Comparison of ENCODE assay signal across 26 cellular contexts in genomic region chr7:42125321-42125720, GRCh38.
DNase-seq lines count a peak whose midpoint lies in the region; ATAC-seq and TF ChIP-seq lines count a peak whose summit lies in the region.
"Had no signal": no experiment of that assay in that cellular context is flagged by ENCODE, and none has a peak within 500 bp of the region (broad histone marks: within the 10 kb centered on the region; RNA-seq: fewer than 3 reads in every experiment).

No MANE protein-coding gene starts in this region.

- no peak overlapping the region for H3K4me3 ChIP-seq in cardiac muscle cell
- H3K4me3 ChIP-seq in neuronal stem cell (ENCODE audit: low read length in 2 of 2) = no peak overlapping the region
- H3K4me3 ChIP-seq: GM23248 had no signal

- no peak overlapping the region for H4K8ac ChIP-seq in neuronal stem cell (ENCODE audit: low read depth, low read length)

- H3K23ac ChIP-seq in neuronal stem cell (ENCODE audit: low read depth, low read length, poor library complexity) = no peak overlapping the region

- H3K27ac Mint-ChIP-seq in chondrocyte (ENCODE audit: unreplicated experiment) = no peak overlapping the region
- H3K27ac Mint-ChIP-seq: CD14-positive monocyte; CD8-positive, alpha-beta memory T cell; IgD-negative memory B cell had no signal

- H3K36me3 ChIP-seq in cardiac muscle cell (no peaks in the 10 kb centered on the region), neuronal stem cell (replicated peaks in 1 of 2; ENCODE audit: control insufficient read depth in 2 of 2, insufficient read depth in 2 of 2, low read length in 2 of 2) (peaks cover 0 to 52% of the 10 kb centered on the region in 2 donors)
- H3K36me3 ChIP-seq: BE2C had no signal

- peak overlapping the region; percentile 21 for H3K4me2 ChIP-seq in neuronal stem cell (ENCODE audit: insufficient read depth, low read length, poor library complexity, severe bottlenecking)
- H3K4me2 ChIP-seq: KMS-11 had no signal

- no peak overlapping the region for H2AFZ ChIP-seq in neuronal stem cell (ENCODE audit: low read length)
- H2AFZ ChIP-seq: GM23248 had no signal

- H3K4ac ChIP-seq in neuronal stem cell (ENCODE audit: low read length) = no peak overlapping the region

- no peak overlapping the region for H3K14ac ChIP-seq in neuronal stem cell (ENCODE audit: low read length)

- intact Hi-C loops in cardiac septum (cut with DNase I) = no loop called here

- H4K91ac ChIP-seq in neuronal stem cell (ENCODE audit: low read depth, low read length, poor library complexity) = no peak overlapping the region

- H3K27me3 Mint-ChIP-seq in chondrocyte (ENCODE audit: low read depth) = no peaks in the 10 kb centered on the region
- H3K27me3 Mint-ChIP-seq: IgD-negative memory B cell had no signal

- no peak for ATAC-seq in GM21515 (IDR thresholded peaks at IDR 0.05; ENCODE audit: unreplicated experiment)

- H3K79me1 ChIP-seq in neuronal stem cell (ENCODE audit: low read depth, low read length) = peaks cover 6% of the 10 kb centered on the region

- H3K9me3 Mint-ChIP-seq in chondrocyte (ENCODE audit: low read depth) = peaks cover 3% of the 10 kb centered on the region

- no peak overlapping the region for H2AK5ac ChIP-seq in neuronal stem cell (ENCODE audit: low read depth, low read length)

- H3K9ac ChIP-seq in neuronal stem cell (ENCODE audit: low read depth, low read length, poor library complexity) = no peak overlapping the region
- H3K9ac ChIP-seq: GM23248, KMS-11 had no signal

- peak overlapping the region; percentile 84 for H3K27ac ChIP-seq in cardiac muscle cell
- H3K27ac ChIP-seq in neuronal stem cell (replicated peaks; ENCODE audit: low read length) = peak overlapping the region; percentile 32
- H3K27ac ChIP-seq: GM23248, HL-60, KMS-11 had no signal

- H3K4me1 ChIP-seq in cardiac muscle cell (ENCODE audit: low read depth) (peaks cover 53% of the 10 kb centered on the region), neuronal stem cell (ENCODE audit: control insufficient read depth in 2 of 2, insufficient read depth in 1 of 2, low read depth in 1 of 2, low read length in 2 of 2) (peaks cover 9 to 29% of the 10 kb centered on the region in 2 donors)
- H3K4me1 ChIP-seq: BE2C had no signal

- H2BK120ac ChIP-seq in neuronal stem cell (ENCODE audit: low read depth, low read length) = no peak overlapping the region

- peaks cover 7% of the 10 kb centered on the region for H3K4me1 Mint-ChIP-seq in chondrocyte (ENCODE audit: low read depth)
- H3K4me1 Mint-ChIP-seq: CD14-positive monocyte; CD8-positive, alpha-beta memory T cell; IgD-negative memory B cell had no signal

- H3K9me3 ChIP-seq in cardiac muscle cell (ENCODE audit: low read depth) (no peaks in the 10 kb centered on the region), neuronal stem cell (replicated peaks in 1 of 2; ENCODE audit: control insufficient read depth in 2 of 2, insufficient read depth in 1 of 2, low read depth in 1 of 2, low read length in 2 of 2) (peaks cover 0 to 9% of the 10 kb centered on the region in 2 donors)
- H3K9me3 ChIP-seq: BE2C had no signal

- no peak overlapping the region for H2BK5ac ChIP-seq in neuronal stem cell (ENCODE audit: low read length)

- H3K27me3 ChIP-seq in cardiac muscle cell (no peaks in the 10 kb centered on the region), neuronal stem cell (ENCODE audit: control insufficient read depth in 3 of 3, insufficient read depth in 3 of 3, low read depth in 1 of 3, low read length in 3 of 3) (no peaks in the 10 kb centered on the region)
- H3K27me3 ChIP-seq: BE2C had no signal

- TF ChIP-seq CTCF in cardiac muscle cell (IDR thresholded peaks at IDR 0.05; ENCODE audit: low read depth, low read length) (no peak), chondrocyte (IDR thresholded peaks at IDR 0.05) (no peak)

- H2BK12ac ChIP-seq in neuronal stem cell (ENCODE audit: low read length) = no peak overlapping the region

- H3K4me3 Mint-ChIP-seq in chondrocyte (ENCODE audit: unreplicated experiment) = no peak overlapping the region
- H3K4me3 Mint-ChIP-seq: CD14-positive monocyte; CD8-positive, alpha-beta memory T cell; IgD-negative memory B cell had no signal

- H2BK15ac ChIP-seq in neuronal stem cell (ENCODE audit: low read length) = no peak overlapping the region

- peaks cover 3% of the 10 kb centered on the region for H3K36me3 Mint-ChIP-seq in chondrocyte (ENCODE audit: low read depth)
- H3K36me3 Mint-ChIP-seq: CD14-positive monocyte; CD8-positive, alpha-beta memory T cell; IgD-negative memory B cell had no signal

- no CpG with 5 or more reads among the region's 8 CpGs for WGBS in neuronal stem cell (ENCODE audit: extremely low coverage in 2 of 2, insufficient read length in 2 of 2, insufficient replicate concordance in 1 of 2), 2 donors

- no peak overlapping the region for H3K18ac ChIP-seq in neuronal stem cell (ENCODE audit: low read length)

- DNase-seq in cardiac muscle cell (ENCODE audit: low read depth in 1 of 2, low spot score in 1 of 2) (no peak), cardiac septum (ENCODE audit: low spot score) (no peak), islet precursor cell (peak; percentile 70), neuronal stem cell (ENCODE audit: low spot score) (peak; percentile 42), chondrocyte (ENCODE audit: low spot score) (no peak), COR-L47 (lab: John Stamatoyannopoulos, UW) (no peak)
- DNase-seq: 8988T; ACHN; BE2C; Calu3; CD8-positive, alpha-beta memory T cell; DMS153; GM23248; H7; MM.1S; NCI-H1417; NCI-H1694; NCI-H2029 treated with DMSO at 0.1 percent for 48 hours; NCI-H226; NCI-H510A; SIG-M5 had no signal

Comparison
In these comparisons a context has a peak if more than half of its experiments do, and no peak if none do; other contexts are left out.
1. DNase-seq: peak in islet precursor cell (single experiment) and neuronal stem cell (single experiment); none in cardiac muscle cell (0 of 2), cardiac septum (single experiment), chondrocyte (single experiment) and COR-L47 (single experiment).